2 cellular contexts compared by ENCODE assay signal in genomic region chr9:81626511-81626910, GRCh38.
TF ChIP-seq lines count a peak whose summit lies in the region.

No MANE protein-coding gene starts in this region.

TF ChIP-seq in IMR-90, 13 proteins besides CTCF, POLR2A, EP300 and RAD21:
- TF ChIP-seq ELK1 (IDR thresholded peaks at IDR 0.05; ENCODE audit: borderline replicate concordance, low read depth, low read length) (no peak), SMC3 (IDR thresholded peaks at IDR 0.05; ENCODE audit: low read depth, low read length) (no peak), USF2 (IDR thresholded peaks at IDR 0.05; ENCODE audit: low read depth, low read length) (no peak), RFX5 (IDR thresholded peaks at IDR 0.05; ENCODE audit: low read depth, low read length) (no peak), FOS (IDR thresholded peaks at IDR 0.05; ENCODE audit: low read depth, low read length) (peak; percentile 52; the same call in 1 of the 2 replicates), MAZ (IDR thresholded peaks at IDR 0.05; ENCODE audit: borderline replicate concordance, low read depth, low read length) (no peak), MXI1 (IDR thresholded peaks at IDR 0.05; ENCODE audit: borderline replicate concordance, low read depth, low read length) (no peak), RCOR1 (IDR thresholded peaks at IDR 0.05; ENCODE audit: insufficient replicate concordance, low read length) (no peak), CEBPB (IDR thresholded peaks at IDR 0.05; ENCODE audit: low read depth, low read length) (peak; percentile 83; the same call in 1 of the 2 replicates), NFE2L2 (IDR thresholded peaks at IDR 0.05; ENCODE audit: low read depth, low read length) (no peak), MAFK (IDR thresholded peaks at IDR 0.05; ENCODE audit: low read depth, low read length) (no peak), BHLHE40 (IDR thresholded peaks at IDR 0.05; ENCODE audit: low read depth, low read length) (0 out of 2 replicates have a peak, but pooled peaks have one; percentile 32)

TF ChIP-seq in HepG2, 621 proteins besides CTCF, POLR2A, EP300 and RAD21:
- TF ChIP-seq ZBTB43 (CRISPR knock-in tag; conservative IDR thresholded peaks at IDR 0.05): no peak
- TF ChIP-seq, protein P1, sequence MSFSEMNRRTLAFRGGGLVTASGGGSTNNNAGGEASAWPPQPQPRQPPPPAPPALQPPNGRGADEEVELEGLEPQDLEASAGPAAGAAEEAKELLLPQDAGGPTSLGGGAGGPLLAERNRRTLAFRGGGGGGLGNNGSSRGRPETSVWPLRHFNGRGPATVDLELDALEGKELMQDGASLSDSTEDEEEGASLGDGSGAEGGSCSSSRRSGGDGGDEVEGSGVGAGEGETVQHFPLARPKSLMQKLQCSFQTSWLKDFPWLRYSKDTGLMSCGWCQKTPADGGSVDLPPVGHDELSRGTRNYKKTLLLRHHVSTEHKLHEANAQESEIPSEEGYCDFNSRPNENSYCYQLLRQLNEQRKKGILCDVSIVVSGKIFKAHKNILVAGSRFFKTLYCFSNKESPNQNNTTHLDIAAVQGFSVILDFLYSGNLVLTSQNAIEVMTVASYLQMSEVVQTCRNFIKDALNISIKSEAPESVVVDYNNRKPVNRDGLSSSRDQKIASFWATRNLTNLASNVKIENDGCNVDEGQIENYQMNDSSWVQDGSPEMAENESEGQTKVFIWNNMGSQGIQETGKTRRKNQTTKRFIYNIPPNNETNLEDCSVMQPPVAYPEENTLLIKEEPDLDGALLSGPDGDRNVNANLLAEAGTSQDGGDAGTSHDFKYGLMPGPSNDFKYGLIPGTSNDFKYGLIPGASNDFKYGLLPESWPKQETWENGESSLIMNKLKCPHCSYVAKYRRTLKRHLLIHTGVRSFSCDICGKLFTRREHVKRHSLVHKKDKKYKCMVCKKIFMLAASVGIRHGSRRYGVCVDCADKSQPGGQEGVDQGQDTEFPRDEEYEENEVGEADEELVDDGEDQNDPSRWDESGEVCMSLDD (CRISPR knock-in tag; IDR thresholded peaks at IDR 0.05; ENCODE audit: borderline replicate concordance): no peak
- TF ChIP-seq, protein P2, sequence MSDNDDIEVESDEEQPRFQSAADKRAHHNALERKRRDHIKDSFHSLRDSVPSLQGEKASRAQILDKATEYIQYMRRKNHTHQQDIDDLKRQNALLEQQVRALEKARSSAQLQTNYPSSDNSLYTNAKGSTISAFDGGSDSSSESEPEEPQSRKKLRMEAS (IDR thresholded peaks at IDR 0.05): no peak
- TF ChIP-seq, protein P3, sequence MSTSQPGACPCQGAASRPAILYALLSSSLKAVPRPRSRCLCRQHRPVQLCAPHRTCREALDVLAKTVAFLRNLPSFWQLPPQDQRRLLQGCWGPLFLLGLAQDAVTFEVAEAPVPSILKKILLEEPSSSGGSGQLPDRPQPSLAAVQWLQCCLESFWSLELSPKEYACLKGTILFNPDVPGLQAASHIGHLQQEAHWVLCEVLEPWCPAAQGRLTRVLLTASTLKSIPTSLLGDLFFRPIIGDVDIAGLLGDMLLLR (CRISPR knock-in tag; IDR thresholded peaks at IDR 0.05): no peak
- no peak for TF ChIP-seq ZNF275 (CRISPR knock-in tag; IDR thresholded peaks at IDR 0.05; ENCODE audit: borderline replicate concordance)
- TF ChIP-seq AKAP8 (CRISPR knock-in tag; IDR thresholded peaks at IDR 0.05): no peak
- TF ChIP-seq, protein P4, sequence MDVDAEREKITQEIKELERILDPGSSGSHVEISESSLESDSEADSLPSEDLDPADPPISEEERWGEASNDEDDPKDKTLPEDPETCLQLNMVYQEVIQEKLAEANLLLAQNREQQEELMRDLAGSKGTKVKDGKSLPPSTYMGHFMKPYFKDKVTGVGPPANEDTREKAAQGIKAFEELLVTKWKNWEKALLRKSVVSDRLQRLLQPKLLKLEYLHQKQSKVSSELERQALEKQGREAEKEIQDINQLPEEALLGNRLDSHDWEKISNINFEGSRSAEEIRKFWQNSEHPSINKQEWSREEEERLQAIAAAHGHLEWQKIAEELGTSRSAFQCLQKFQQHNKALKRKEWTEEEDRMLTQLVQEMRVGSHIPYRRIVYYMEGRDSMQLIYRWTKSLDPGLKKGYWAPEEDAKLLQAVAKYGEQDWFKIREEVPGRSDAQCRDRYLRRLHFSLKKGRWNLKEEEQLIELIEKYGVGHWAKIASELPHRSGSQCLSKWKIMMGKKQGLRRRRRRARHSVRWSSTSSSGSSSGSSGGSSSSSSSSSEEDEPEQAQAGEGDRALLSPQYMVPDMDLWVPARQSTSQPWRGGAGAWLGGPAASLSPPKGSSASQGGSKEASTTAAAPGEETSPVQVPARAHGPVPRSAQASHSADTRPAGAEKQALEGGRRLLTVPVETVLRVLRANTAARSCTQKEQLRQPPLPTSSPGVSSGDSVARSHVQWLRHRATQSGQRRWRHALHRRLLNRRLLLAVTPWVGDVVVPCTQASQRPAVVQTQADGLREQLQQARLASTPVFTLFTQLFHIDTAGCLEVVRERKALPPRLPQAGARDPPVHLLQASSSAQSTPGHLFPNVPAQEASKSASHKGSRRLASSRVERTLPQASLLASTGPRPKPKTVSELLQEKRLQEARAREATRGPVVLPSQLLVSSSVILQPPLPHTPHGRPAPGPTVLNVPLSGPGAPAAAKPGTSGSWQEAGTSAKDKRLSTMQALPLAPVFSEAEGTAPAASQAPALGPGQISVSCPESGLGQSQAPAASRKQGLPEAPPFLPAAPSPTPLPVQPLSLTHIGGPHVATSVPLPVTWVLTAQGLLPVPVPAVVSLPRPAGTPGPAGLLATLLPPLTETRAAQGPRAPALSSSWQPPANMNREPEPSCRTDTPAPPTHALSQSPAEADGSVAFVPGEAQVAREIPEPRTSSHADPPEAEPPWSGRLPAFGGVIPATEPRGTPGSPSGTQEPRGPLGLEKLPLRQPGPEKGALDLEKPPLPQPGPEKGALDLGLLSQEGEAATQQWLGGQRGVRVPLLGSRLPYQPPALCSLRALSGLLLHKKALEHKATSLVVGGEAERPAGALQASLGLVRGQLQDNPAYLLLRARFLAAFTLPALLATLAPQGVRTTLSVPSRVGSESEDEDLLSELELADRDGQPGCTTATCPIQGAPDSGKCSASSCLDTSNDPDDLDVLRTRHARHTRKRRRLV (CRISPR knock-in tag; IDR thresholded peaks at IDR 0.05): no peak
- no peak for TF ChIP-seq ZNF234 (CRISPR knock-in tag; conservative IDR thresholded peaks at IDR 0.05)
- TF ChIP-seq MAFF (IDR thresholded peaks at IDR 0.05; ENCODE audit: low read depth, low read length): peak; percentile 21; the same call in 1 of the 2 replicates
- peak; percentile 28; the same call in 1 of the 2 replicates for TF ChIP-seq CEBPB (IDR thresholded peaks at IDR 0.05; ENCODE audit: borderline replicate concordance, low read depth, low read length)
- no peak for TF ChIP-seq BRCA1 (CRISPR knock-in tag; IDR thresholded peaks at IDR 0.05)
- peak; percentile 80 for TF ChIP-seq FOSL2 (CRISPR knock-in tag; IDR thresholded peaks at IDR 0.05)
